Comparison of ENCODE assay signal across 2 cellular contexts in genomic region chr11:68273056-68273738, GRCh38.
TF ChIP-seq lines count a peak whose summit lies in the region.

No MANE protein-coding gene starts in this region.

TF ChIP-seq in IMR-90, 13 proteins besides CTCF, POLR2A, EP300 and RAD21:
- no peak for TF ChIP-seq MXI1 (IDR thresholded peaks at IDR 0.05; ENCODE audit: borderline replicate concordance, low read depth, low read length)
- no peak for TF ChIP-seq RFX5 (IDR thresholded peaks at IDR 0.05; ENCODE audit: low read depth, low read length)
- no peak for TF ChIP-seq FOS (IDR thresholded peaks at IDR 0.05; ENCODE audit: low read depth, low read length)
- TF ChIP-seq CHD1 (IDR thresholded peaks at IDR 0.05; ENCODE audit: low read depth, low read length) = no peak
- no peak for TF ChIP-seq RCOR1 (IDR thresholded peaks at IDR 0.05; ENCODE audit: insufficient replicate concordance, low read length)
- no peak for TF ChIP-seq NFE2L2 (IDR thresholded peaks at IDR 0.05; ENCODE audit: low read depth, low read length)
- no peak for TF ChIP-seq BHLHE40 (IDR thresholded peaks at IDR 0.05; ENCODE audit: low read depth, low read length)
- TF ChIP-seq USF2 (IDR thresholded peaks at IDR 0.05; ENCODE audit: low read depth, low read length) = no peak
- no peak for TF ChIP-seq CEBPB (IDR thresholded peaks at IDR 0.05; ENCODE audit: low read depth, low read length)
- no peak for TF ChIP-seq MAFK (IDR thresholded peaks at IDR 0.05; ENCODE audit: low read depth, low read length)
- no peak for TF ChIP-seq MAZ (IDR thresholded peaks at IDR 0.05; ENCODE audit: borderline replicate concordance, low read depth, low read length)
- no peak for TF ChIP-seq ELK1 (IDR thresholded peaks at IDR 0.05; ENCODE audit: borderline replicate concordance, low read depth, low read length)
- no peak for TF ChIP-seq SMC3 (IDR thresholded peaks at IDR 0.05; ENCODE audit: low read depth, low read length)

TF ChIP-seq in neural cell, 6 proteins besides CTCF, POLR2A, EP300 and RAD21:
- no peak for TF ChIP-seq POLR2AphosphoS5 (IDR thresholded peaks at IDR 0.05)
- no peak for TF ChIP-seq SMC3 (conservative IDR thresholded peaks at IDR 0.05; ENCODE audit: poor library complexity)
- no peak for TF ChIP-seq EZH2 (IDR thresholded peaks at IDR 0.05; ENCODE audit: borderline replicate concordance, insufficient read depth, low read length, poor library complexity, severe bottlenecking)
- TF ChIP-seq MXI1 (conservative IDR thresholded peaks at IDR 0.05; ENCODE audit: poor library complexity, severe bottlenecking) = no peak
TF ChIP-seq in neural cell: peak in this region for 0.
